In genomic region chr5:158903006-158903405, GRCh38 we compare ENCODE assay signal across 29 cellular contexts.
"Had no signal": no experiment of that assay in that cellular context is flagged by ENCODE, and none has a peak within 500 bp of the region (broad histone marks: within the 10 kb centered on the region; RNA-seq: fewer than 3 reads in every experiment).

No MANE protein-coding gene starts in this region.

- H3K4me3 ChIP-seq: gastrocnemius medialis, left ventricle myocardium inferior, psoas muscle, sigmoid colon, smooth muscle cell, tibial nerve had no signal

- H3K4me2 ChIP-seq: smooth muscle cell had no signal

- H3K27ac Mint-ChIP-seq: activated naive CD4-positive, alpha-beta T cell treated with anti-CD3 and anti-CD28 coated beads, Interleukin-2, amount 50 U/mL, for 72 hours; activated T-cell treated with anti-CD3 and anti-CD28 coated beads, Interleukin-2, amount 50 U/mL, for 72 hours; mesothelial cell of epicardium; naive thymus-derived CD4-positive, alpha-beta T cell had no signal

- H3K27me3 ChIP-seq: gastrocnemius medialis, sigmoid colon, tibial nerve had no signal

- H3K4me1 Mint-ChIP-seq: central memory CD8-positive, alpha-beta T cell; mesothelial cell of epicardium; naive thymus-derived CD4-positive, alpha-beta T cell had no signal

- ATAC-seq: activated naive CD4-positive, alpha-beta T cell treated with anti-CD3 and anti-CD28 coated beads, Interleukin-2, amount 50 U/mL, for 72 hours; activated T-cell treated with anti-CD3 and anti-CD28 coated beads, Interleukin-2, amount 50 U/mL, for 72 hours; gastrocnemius medialis; naive thymus-derived CD4-positive, alpha-beta T cell; psoas muscle had no signal

- H3K36me3 Mint-ChIP-seq: activated naive CD4-positive, alpha-beta T cell treated with anti-CD3 and anti-CD28 coated beads, Interleukin-2, amount 50 U/mL, for 72 hours; mesothelial cell of epicardium; naive thymus-derived CD4-positive, alpha-beta T cell had no signal

- H3K27ac ChIP-seq: epithelial cell of prostate, gastrocnemius medialis, left ventricle myocardium inferior, parathyroid adenoma, psoas muscle, sigmoid colon, tibial nerve had no signal

- H3K79me2 ChIP-seq: parathyroid adenoma had no signal

- H2AFZ ChIP-seq: parathyroid adenoma had no signal

- H3K36me3 ChIP-seq: gastrocnemius medialis, left ventricle myocardium inferior, sigmoid colon, tibial nerve had no signal

- H3K4me3 Mint-ChIP-seq: activated T-cell treated with anti-CD3 and anti-CD28 coated beads, Interleukin-2, amount 50 U/mL, for 72 hours; central memory CD8-positive, alpha-beta T cell; mesothelial cell of epicardium; naive thymus-derived CD4-positive, alpha-beta T cell had no signal

- DNase-seq: activated CD4-positive, alpha-beta T cell treated with anti-CD3 and anti-CD28 coated beads for 4 hours; activated CD4-positive, alpha-beta T cell treated with anti-CD3 and anti-CD28 coated beads, Interleukin-2, amount 50 U/mL, for 4 hours; activated CD4-positive, CD25-positive, alpha-beta regulatory T cell; activated naive CD4-positive, alpha-beta T cell; activated T-cell treated with anti-CD3 and anti-CD28 coated beads for 4 hours; activated T-cell treated with anti-CD3 and anti-CD28 coated beads, Interleukin-2, amount 50 U/mL, for 72 hours; anterior cingulate cortex; dermis blood vessel endothelial cell; effector CD4-positive, alpha-beta T cell; gastrocnemius medialis; glutamatergic neuron; islet precursor cell; left ventricle myocardium inferior; naive thymus-derived CD4-positive, alpha-beta T cell; nucleus accumbens; psoas muscle; sigmoid colon; stimulated activated CD4-positive, alpha-beta T cell treated with anti-CD3 and anti-CD28 coated beads, Interleukin-1b, Interleukin-23, amount 100 ng/mL, for 48 hours; stimulated activated CD4-positive, alpha-beta T cell treated with anti-CD3 and anti-CD28 coated beads, Interleukin-4, amount 100 ng/mL, for 4 hours; stimulated activated CD8-positive, alpha-beta memory T cell treated with anti-CD3 and anti-CD28 coated beads, Interleukin-4, amount 100 ng/mL, for 48 hours; stimulated activated naive CD4-positive, alpha-beta T cell; T-helper 2 cell had no signal

- H3K9me3 Mint-ChIP-seq: activated naive CD4-positive, alpha-beta T cell treated with anti-CD3 and anti-CD28 coated beads, Interleukin-2, amount 50 U/mL, for 72 hours; activated T-cell treated with anti-CD3 and anti-CD28 coated beads, Interleukin-2, amount 50 U/mL, for 72 hours; central memory CD8-positive, alpha-beta T cell; mesothelial cell of epicardium had no signal

- H3K4me1 ChIP-seq: parathyroid adenoma, psoas muscle had no signal
